ENCODE assay signal across 8 cellular contexts in the genomic region with DNA sequence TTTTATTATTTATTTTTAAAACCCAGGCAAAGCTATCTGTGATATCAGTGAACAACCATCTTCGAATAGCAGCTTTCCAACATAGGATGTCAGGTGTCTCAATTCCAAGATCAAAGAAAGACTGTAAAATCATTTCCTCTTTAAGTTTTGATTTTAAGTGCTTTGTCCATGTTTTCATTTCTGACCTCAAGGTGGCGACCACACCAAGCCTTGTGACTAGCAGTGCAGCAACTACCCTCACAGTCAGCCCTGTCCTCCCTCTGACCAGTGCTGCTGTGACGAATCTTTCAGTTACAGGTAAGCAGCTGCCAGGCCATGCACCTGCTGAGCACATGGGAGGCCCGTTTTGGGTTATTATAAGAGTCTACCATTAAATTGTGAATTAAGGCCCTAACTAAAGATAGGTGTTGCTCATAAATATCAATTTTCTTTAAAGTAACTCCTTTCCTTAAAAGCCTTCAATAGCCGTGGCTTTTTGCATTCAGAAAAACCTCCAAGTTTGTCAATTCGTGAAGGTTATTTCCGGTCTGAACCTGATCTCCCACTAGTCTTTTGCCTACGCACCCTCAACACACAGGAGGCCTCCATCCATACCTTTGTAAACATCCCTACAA.
DNase-seq lines count a peak whose midpoint lies in the region; ATAC-seq and TF ChIP-seq lines count a peak whose summit lies in the region.

No MANE protein-coding gene starts in this region.

- H3K9me3 ChIP-seq in spleen, result no peaks in the 10 kb centered on the region

- H3K4me1 ChIP-seq in spleen, result peaks cover 0 to 3% (median 0%) of the 10 kb centered on the region in 6 donors

- TF ChIP-seq POLR2A in spleen (IDR thresholded peaks at IDR 0.05), result no peak

- intact Hi-C loops in left ventricle myocardium superior (cut with micrococcal nuclease), result no loop called here
- intact Hi-C loops in spleen (cut with DNase I; ENCODE audit: low total_unique reads), result loop anchor here (5.0 kb wide), 1 partner anchor 131 kb away; no protein-coding TSS in a partner anchor

- TF ChIP-seq CTCF in spleen (IDR thresholded peaks at IDR 0.05 in 8 of 11, conservative IDR thresholded peaks at IDR 0.05 in 3 of 11), result peak in 9 of 11 experiments; percentile 26 to 60 (median 50)

- H3K27me3 ChIP-seq in spleen (replicated peaks in 1 of 7), result no peaks in the 10 kb centered on the region

- 60 to 70% (median 62%) methylated on average over 8 of the region's 8 CpGs for WGBS in spleen, 5 donors

- DNase-seq in NCI-H82 (lab: John Stamatoyannopoulos, UW) (peak; percentile 61), NCI-H82 treated with DMSO at 0.1 percent for 48 hours (lab: John Stamatoyannopoulos, UW; ENCODE audit: unreplicated experiment) (no peak), HUDEP-2 (lab: John Stamatoyannopoulos, UW; ENCODE audit: unreplicated experiment in 76 of 76) (peak in 45 of 76 experiments; percentile 2 to 54 (median 21)), RPMI7951 (ENCODE audit: low read depth) (peak; percentile 36), left ventricle myocardium superior (no peak), spleen (no peak), hippocampal formation (lab: John Stamatoyannopoulos, UW) (no peak)
- DNase-seq in activated naive CD4-positive, alpha-beta T cell treated with Interleukin-2 at 50 U/mL for 16 hours, result peak; percentile 47

- peak; percentile 51 for ATAC-seq in left ventricle myocardium superior

- no peak overlapping the region for H3K27ac ChIP-seq in spleen

- no peak overlapping the region for H3K4me3 ChIP-seq in spleen

- peaks cover 0 to 95% (median 37%) of the 10 kb centered on the region in 6 donors for H3K36me3 ChIP-seq in spleen

Comparison
In these comparisons a context has a peak if more than half of its experiments do, and no peak if none do; other contexts are left out.
1. DNase-seq: peak in NCI-H82 (single experiment), HUDEP-2 (45 of 76), RPMI7951 (single experiment) and activated naive CD4-positive, alpha-beta T cell treated with Interleukin-2 at 50 U/mL for 16 hours (single experiment); none in NCI-H82 treated with DMSO at 0.1 percent for 48 hours (single experiment), left ventricle myocardium superior (single experiment), spleen (single experiment) and hippocampal formation (0 of 2).